ENCODE assay signal across 19 cellular contexts in the genomic region with DNA sequence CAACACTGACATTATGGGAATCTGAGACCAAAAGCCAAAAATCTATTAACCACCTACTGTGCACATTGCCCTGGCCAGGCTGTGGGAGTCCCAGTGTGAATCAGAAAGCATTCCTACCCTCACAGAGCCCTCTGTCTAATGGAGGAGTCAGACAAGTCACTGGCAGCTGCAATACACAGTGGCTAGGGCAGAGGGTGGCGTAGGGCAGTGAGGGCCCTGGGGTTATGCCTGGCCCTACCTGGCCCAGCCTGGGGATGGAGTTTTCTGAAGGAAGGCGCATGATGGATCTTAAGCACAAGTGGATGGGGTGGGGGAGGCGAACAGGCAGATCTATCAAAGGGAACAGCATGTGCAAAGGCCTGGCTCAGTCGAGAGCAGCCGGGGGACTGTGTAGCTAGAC. TPM values are rescaled to one million over a fixed set of nuclear protein-coding genes. Genes with fewer than 3 reads are reported as not detected.
"Had no signal": no experiment of that assay in that cellular context is flagged by ENCODE, and none has a peak within 500 bp of the region (broad histone marks: within the 10 kb centered on the region; RNA-seq: fewer than 3 reads in every experiment).

No MANE protein-coding gene starts in this region.

- H3K27me3 ChIP-seq: ascending aorta, testis had no signal

- H3K4me1 ChIP-seq: ascending aorta, gastrocnemius medialis, heart left ventricle, testis, upper lobe of right lung had no signal

- DNase-seq: activated B cell treated with CpG ODN at 0.5 μM for 24 hours; activated CD4-positive, alpha-beta T cell treated with anti-CD3 and anti-CD28 coated beads, Interleukin-2, amount 50 U/mL, for 1 hour; activated naive CD4-positive, alpha-beta T cell treated with anti-CD3 and anti-CD28 coated beads, Interleukin-2, amount 10 ng/mL, durations not matched to agents 7 days and 5 days; activated T-cell treated with anti-CD3 and anti-CD28 coated beads, Interleukin-2, amount 50 U/mL, for 1 hour; dorsolateral prefrontal cortex; erythroblast; gastrocnemius medialis; heart left ventricle; naive B cell; stimulated activated CD4-positive, alpha-beta T cell treated with anti-CD3 and anti-CD28 coated beads, Interleukin-15, amount 100 ng/mL, for 24 hours; stimulated activated CD4-positive, alpha-beta T cell treated with anti-CD3 and anti-CD28 coated beads, Interleukin-4, amount 100 ng/mL, for 1 hour; testis; upper lobe of right lung had no signal

- H3K4me3 ChIP-seq: ascending aorta, gastrocnemius medialis, heart left ventricle, lung, SK-N-MC, testis, upper lobe of right lung had no signal

- H3K27ac ChIP-seq: ascending aorta, gastrocnemius medialis, heart left ventricle, SK-N-MC, testis, upper lobe of right lung had no signal

- H3K9me3 ChIP-seq: gastrocnemius medialis, testis, upper lobe of right lung had no signal

- H3K4me3 Mint-ChIP-seq: activated B cell treated with CpG ODN at 0.5 μM for 24 hours; activated naive CD4-positive, alpha-beta T cell treated with anti-CD3 and anti-CD28 coated beads, Interleukin-2, amount 10 ng/mL, durations not matched to agents 7 days and 5 days; naive B cell; stimulated activated naive CD8-positive, alpha-beta T cell treated with anti-CD3 and anti-CD28 coated beads, Interleukin-15, Interleukin-2, amounts not matched to agents 100 ng/mL and 50 ng/mL, for 24 hours had no signal

- FAIRE-seq: bronchial epithelial cell had no signal

- ATAC-seq: gastrocnemius medialis, upper lobe of right lung had no signal

- H3K4me1 Mint-ChIP-seq: activated B cell treated with CpG ODN at 0.5 μM for 24 hours, naive B cell had no signal

- H3K36me3 ChIP-seq: ascending aorta, gastrocnemius medialis, heart left ventricle, upper lobe of right lung had no signal

- H3K27ac Mint-ChIP-seq: activated B cell treated with CpG ODN at 0.5 μM for 24 hours; activated naive CD4-positive, alpha-beta T cell treated with anti-CD3 and anti-CD28 coated beads, Interleukin-2, amount 10 ng/mL, durations not matched to agents 7 days and 5 days; naive B cell; stimulated activated naive CD8-positive, alpha-beta T cell treated with anti-CD3 and anti-CD28 coated beads, Interleukin-15, Interleukin-2, amounts not matched to agents 100 ng/mL and 50 ng/mL, for 24 hours had no signal

RNA-seq across cellular contexts. Expression of a gene that starts 10.8 kb away (rescaled TPM):
- total RNA-seq: ascending aorta, bronchial epithelial cell, skeletal muscle tissue had no signal
